Comparison of ENCODE assay signal across 8 cellular contexts in genomic region chr10:11162828-11163599, GRCh38.
DNase-seq lines count a peak whose midpoint lies in the region; ATAC-seq and TF ChIP-seq lines count a peak whose summit lies in the region.

No MANE protein-coding gene starts in this region.

- H3K27me3 ChIP-seq in SU-DHL-6 (ENCODE audit: low read length), result no peaks in the 10 kb centered on the region

- no peak overlapping the region for H3K4me3 Mint-ChIP-seq in natural killer cell

- no peaks in the 10 kb centered on the region for H3K79me2 ChIP-seq in SU-DHL-6 (ENCODE audit: insufficient read depth, low read length)

- H3K36me3 Mint-ChIP-seq in natural killer cell, result peaks cover 4% of the 10 kb centered on the region

- intact Hi-C loops in natural killer cell (cut with micrococcal nuclease), result loop anchor here (1.0 kb wide), 2 partner anchors 13 to 15 kb away; no protein-coding TSS in a partner anchor
- intact Hi-C loops in posterior vena cava (cut with DNase I), result no loop called here

- TF ChIP-seq CTCF in SU-DHL-6 (IDR thresholded peaks at IDR 0.05; ENCODE audit: insufficient read depth, low read length, poor library complexity, severe bottlenecking), result no peak
- no peak for TF ChIP-seq CTCF in natural killer cell (IDR thresholded peaks at IDR 0.05)

- H3K4me2 ChIP-seq in SU-DHL-6 (ENCODE audit: low read depth, low read length, poor library complexity, severe bottlenecking), result peak overlapping the region; percentile 75

- no peaks in the 10 kb centered on the region for H3K9me3 Mint-ChIP-seq in natural killer cell

- H3K9me2 ChIP-seq in SU-DHL-6 (replicated peaks; ENCODE audit: insufficient read depth, low read length), result no peaks in the 10 kb centered on the region

- DNase-seq in natural killer cell, result peak; percentile 72
- DNase-seq in posterior vena cava (ENCODE audit: low spot score), result no peak
- no peak for DNase-seq in G401 (ENCODE audit: low spot score)
- DNase-seq in NCI-H2029 (lab: John Stamatoyannopoulos, UW), result no peak

- WGBS in adipose tissue, 3 donors, result 53 to 72% (median 64%) methylated on average over 10 of the region's 10 CpGs

- ATAC-seq in GM18858 (IDR thresholded peaks at IDR 0.05; ENCODE audit: unreplicated experiment), result peak; percentile 65
- peak; percentile 50 for ATAC-seq in HG02970 (IDR thresholded peaks at IDR 0.05; ENCODE audit: low FRiP score, unreplicated experiment)
- ATAC-seq in natural killer cell, result peak; percentile 55 to 84 (median 82)

- in situ Hi-C loops in G401 (cut with HindIII; ENCODE audit: low sequenced_read_pairs), result no loop called here

- H2AFZ ChIP-seq in SU-DHL-6 (ENCODE audit: low read depth, low read length, severe bottlenecking), result no peak overlapping the region

- peak overlapping the region; percentile 80 for H3K4me3 ChIP-seq in SU-DHL-6 (ENCODE audit: insufficient read depth, low read length, poor library complexity, severe bottlenecking)

- no peaks in the 10 kb centered on the region for H3K27me3 Mint-ChIP-seq in natural killer cell (ENCODE audit: low read depth in 2 of 2)

- peaks cover 13% of the 10 kb centered on the region for H3F3A ChIP-seq in SU-DHL-6 (ENCODE audit: insufficient read depth)

- H3K27ac ChIP-seq in SU-DHL-6 (ENCODE audit: low read depth, low read length), result peak overlapping the region; percentile 80
- H3K27ac ChIP-seq in adipose tissue (ENCODE audit: low read depth, low read length), result peak overlapping the region; percentile 31

- no peak overlapping the region for H3K27ac Mint-ChIP-seq in natural killer cell

- H3K36me3 ChIP-seq in SU-DHL-6 (ENCODE audit: low read length), result no peaks in the 10 kb centered on the region

- H4K20me1 ChIP-seq in SU-DHL-6 (ENCODE audit: low read depth, low read length), result no peaks in the 10 kb centered on the region

- H3K4me1 Mint-ChIP-seq in natural killer cell, result peaks cover 67 to 68% of the 10 kb centered on the region in 2 donors

- H3K9ac ChIP-seq in SU-DHL-6 (ENCODE audit: low read length), result peak overlapping the region; percentile 65

- no peaks in the 10 kb centered on the region for H3K9me3 ChIP-seq in SU-DHL-6 (ENCODE audit: insufficient read depth, low read length)
